Comparison of ENCODE assay signal across 32 cellular contexts in genomic region chr10:25536027-25536426, GRCh38.
DNase-seq lines count a peak whose midpoint lies in the region; ATAC-seq, FAIRE-seq and TF ChIP-seq lines count a peak whose summit lies in the region.
"Had no signal": no experiment of that assay in that cellular context is flagged by ENCODE, and none has a peak within 500 bp of the region (broad histone marks: within the 10 kb centered on the region; RNA-seq: fewer than 3 reads in every experiment).

No MANE protein-coding gene starts in this region.

- ATAC-seq in WTC11: no peak
- no peak for ATAC-seq in GM21360 (IDR thresholded peaks at IDR 0.05; ENCODE audit: unreplicated experiment)
- ATAC-seq: A549; CD8-positive, alpha-beta T cell had no signal

- DNase-seq in WTC11 (ENCODE audit: low spot score) (no peak), frontal cortex (ENCODE audit: low spot score in 2 of 2) (no peak), iPS-NIHi11 (ENCODE audit: low spot score) (no peak), urothelium cell line (ENCODE audit: low spot score) (no peak), NCI-H187 (lab: John Stamatoyannopoulos, UW) (no peak)
- DNase-seq: 8988T; ACHN; AML-193; BE2C; C1 segment of cervical spinal cord; Caco-2; Calu3; CD4-positive, alpha-beta memory T cell; CD4-positive, alpha-beta T cell; CD4-positive, CD25-positive, alpha-beta regulatory T cell; CD8-positive, alpha-beta memory T cell; CD8-positive, alpha-beta T cell; COR-L47; DMS 273 treated with DMSO at 0.1 percent for 48 hours; DMS153; DMS53; DMS79; DMS79 treated with DMSO at 0.1 percent for 48 hours; DND-41; EL had no signal

- H3K36me3 Mint-ChIP-seq in WTC11: no peaks in the 10 kb centered on the region
- H3K36me3 Mint-ChIP-seq: CD14-positive monocyte; CD4-positive, alpha-beta memory T cell; CD4-positive, CD25-positive, alpha-beta regulatory T cell; CD8-positive, alpha-beta memory T cell; CD8-positive, alpha-beta T cell had no signal

- H3K4me1 Mint-ChIP-seq in WTC11: peaks cover 7% of the 10 kb centered on the region; the same call in 1 of the 2 replicates
- H3K4me1 Mint-ChIP-seq: B cell; CD14-positive monocyte; CD4-positive, alpha-beta memory T cell; CD4-positive, CD25-positive, alpha-beta regulatory T cell; CD8-positive, alpha-beta memory T cell had no signal

- CTCF ChIA-PET in WTC11 (lab: Charles Lee): no interaction called here

- POLR2A ChIA-PET in WTC11 (lab: Charles Lee): interaction anchor here (1.1 kb wide), 1 partner anchor 1284 kb away, joined by 3 read pairs; no protein-coding TSS in a partner anchor

- no peaks in the 10 kb centered on the region for H3K9me3 Mint-ChIP-seq in WTC11
- H3K9me3 Mint-ChIP-seq: CD4-positive, alpha-beta T cell had no signal

- peak; percentile 46 for FAIRE-seq in A204.1 (lab: Jason Lieb, UNC)
- peak; percentile 49 for FAIRE-seq in G401.6 (lab: Jason Lieb, UNC)
- FAIRE-seq in frontal cortex (lab: Jason Lieb, UNC): peak; percentile 66
- no peak for FAIRE-seq in urothelium cell line (lab: Jason Lieb, UNC)
- FAIRE-seq: A549, D721Med had no signal

- no peak overlapping the region for H3K4me3 Mint-ChIP-seq in WTC11
- H3K4me3 Mint-ChIP-seq: B cell; CD14-positive monocyte; CD4-positive, alpha-beta memory T cell; CD4-positive, alpha-beta T cell; CD8-positive, alpha-beta memory T cell; CD8-positive, alpha-beta T cell had no signal

- H3K27ac Mint-ChIP-seq in WTC11: no peak overlapping the region
- H3K27ac Mint-ChIP-seq: B cell; CD14-positive monocyte; CD4-positive, alpha-beta memory T cell; CD4-positive, alpha-beta T cell; CD4-positive, CD25-positive, alpha-beta regulatory T cell; CD8-positive, alpha-beta memory T cell; CD8-positive, alpha-beta T cell had no signal

- H3K27me3 Mint-ChIP-seq in WTC11 (ENCODE audit: low read depth): no peaks in the 10 kb centered on the region
- H3K27me3 Mint-ChIP-seq: B cell; CD4-positive, alpha-beta memory T cell; CD4-positive, alpha-beta T cell; CD4-positive, CD25-positive, alpha-beta regulatory T cell; CD8-positive, alpha-beta memory T cell had no signal

- TF ChIP-seq CTCF in WTC11 (IDR thresholded peaks at IDR 0.05): no peak

TF ChIP-seq in WTC11, 78 proteins besides CTCF, POLR2A, EP300 and RAD21:
- TF ChIP-seq ZNF423 (CRISPR knock-in tag; IDR thresholded peaks at IDR 0.05) (no peak), TEAD1 (CRISPR knock-in tag; IDR thresholded peaks at IDR 0.05) (no peak), ELF4 (CRISPR knock-in tag; IDR thresholded peaks at IDR 0.05; ENCODE audit: low read depth) (no peak), JUN (CRISPR knock-in tag; IDR thresholded peaks at IDR 0.05) (no peak), HMGA2 (CRISPR knock-in tag; IDR thresholded peaks at IDR 0.05) (peak; percentile 99), NFATC4 (CRISPR knock-in tag; IDR thresholded peaks at IDR 0.05) (no peak)
- TF ChIP-seq, protein P1, sequence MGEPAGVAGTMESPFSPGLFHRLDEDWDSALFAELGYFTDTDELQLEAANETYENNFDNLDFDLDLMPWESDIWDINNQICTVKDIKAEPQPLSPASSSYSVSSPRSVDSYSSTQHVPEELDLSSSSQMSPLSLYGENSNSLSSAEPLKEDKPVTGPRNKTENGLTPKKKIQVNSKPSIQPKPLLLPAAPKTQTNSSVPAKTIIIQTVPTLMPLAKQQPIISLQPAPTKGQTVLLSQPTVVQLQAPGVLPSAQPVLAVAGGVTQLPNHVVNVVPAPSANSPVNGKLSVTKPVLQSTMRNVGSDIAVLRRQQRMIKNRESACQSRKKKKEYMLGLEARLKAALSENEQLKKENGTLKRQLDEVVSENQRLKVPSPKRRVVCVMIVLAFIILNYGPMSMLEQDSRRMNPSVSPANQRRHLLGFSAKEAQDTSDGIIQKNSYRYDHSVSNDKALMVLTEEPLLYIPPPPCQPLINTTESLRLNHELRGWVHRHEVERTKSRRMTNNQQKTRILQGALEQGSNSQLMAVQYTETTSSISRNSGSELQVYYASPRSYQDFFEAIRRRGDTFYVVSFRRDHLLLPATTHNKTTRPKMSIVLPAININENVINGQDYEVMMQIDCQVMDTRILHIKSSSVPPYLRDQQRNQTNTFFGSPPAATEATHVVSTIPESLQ (CRISPR knock-in tag; IDR thresholded peaks at IDR 0.05): no peak
